Comparison of ENCODE assay signal across 9 cellular contexts in genomic region chr5:143177263-143177994, GRCh38.
A peak's percentile ranks its signal among the peaks of the same experiment; 100 is the strongest.
DNase-seq lines count a peak whose midpoint lies in the region; ATAC-seq and TF ChIP-seq lines count a peak whose summit lies in the region.
"Had no signal": no experiment of that assay in that cellular context is flagged by ENCODE, and none has a peak within 500 bp of the region (broad histone marks: within the 10 kb centered on the region; RNA-seq: fewer than 3 reads in every experiment).

No MANE protein-coding gene starts in this region.

- H3K27me3 ChIP-seq in prostate gland (replicated peaks; ENCODE audit: insufficient read depth) (no peaks in the 10 kb centered on the region), body of pancreas (no peaks in the 10 kb centered on the region)

- H3K27ac ChIP-seq in prostate gland (no peak overlapping the region), body of pancreas (no peak overlapping the region)

- no peaks in the 10 kb centered on the region for H3K36me3 ChIP-seq in prostate gland
- H3K36me3 ChIP-seq in body of pancreas (replicated peaks in 1 of 2; ENCODE audit: insufficient read depth in 1 of 2, low read depth in 2 of 2): no peaks in the 10 kb centered on the region

- peaks cover 26 to 36% of the 10 kb centered on the region in 2 donors for H3K4me1 Mint-ChIP-seq in natural killer cell

- H3K27me3 Mint-ChIP-seq in natural killer cell (ENCODE audit: low read depth in 2 of 2): no peaks in the 10 kb centered on the region

- ATAC-seq in natural killer cell (no peak), body of pancreas (no peak)

- H3K9me3 ChIP-seq in prostate gland: no peaks in the 10 kb centered on the region
- no peaks in the 10 kb centered on the region for H3K9me3 ChIP-seq in body of pancreas

- 72% methylated on average over 9 of the region's 9 CpGs for WGBS in prostate gland
- WGBS in body of pancreas, 2 donors: 91 to 92% methylated on average over 9 of the region's 9 CpGs

- H3K9me3 Mint-ChIP-seq in natural killer cell: no peaks in the 10 kb centered on the region

- no peaks in the 10 kb centered on the region for H3K36me3 Mint-ChIP-seq in natural killer cell

- H3K4me3 Mint-ChIP-seq in natural killer cell: no peak overlapping the region

- no peak overlapping the region for H3K4me3 ChIP-seq in choroid plexus epithelial cell (ENCODE audit: low read depth, low read length)
- no peak overlapping the region for H3K4me3 ChIP-seq in prostate gland
- no peak overlapping the region for H3K4me3 ChIP-seq in body of pancreas

- DNase-seq in ELR (ENCODE audit: low read depth) (peak; percentile 96), NCI-H2196 treated with DMSO at 0.1 percent for 48 hours (lab: John Stamatoyannopoulos, UW; ENCODE audit: unreplicated experiment) (peak; percentile 39), choroid plexus epithelial cell (ENCODE audit: low read depth) (peak; percentile 59), prostate gland (ENCODE audit: low spot score) (peak; percentile 14), natural killer cell (no peak), body of pancreas (no peak), activated gamma-delta T cell (lab: John Stamatoyannopoulos, UW) (no peak), HuH-7 (ENCODE audit: low spot score) (no peak)
- DNase-seq: T-helper 1 cell had no signal

- no peak for TF ChIP-seq CTCF in choroid plexus epithelial cell (conservative IDR thresholded peaks at IDR 0.05; ENCODE audit: low read depth, low read length)
- no peak for TF ChIP-seq CTCF in prostate gland (IDR thresholded peaks at IDR 0.05)
- no peak for TF ChIP-seq CTCF in natural killer cell (IDR thresholded peaks at IDR 0.05)
- no peak for TF ChIP-seq CTCF in body of pancreas (IDR thresholded peaks at IDR 0.05)

- H3K4me1 ChIP-seq in prostate gland (replicated peaks) (no peaks in the 10 kb centered on the region), body of pancreas (peaks cover 7% of the 10 kb centered on the region)

- intact Hi-C loops in prostate gland (cut with DNase I) (no loop called here), natural killer cell (cut with micrococcal nuclease) (no loop called here), body of pancreas (cut with DNase I) (no loop called here)

- H3K27ac Mint-ChIP-seq in natural killer cell: no peak overlapping the region

- TF ChIP-seq POLR2A in prostate gland (IDR thresholded peaks at IDR 0.05): no peak
- TF ChIP-seq POLR2A in body of pancreas (IDR thresholded peaks at IDR 0.05): no peak

Comparison
In these comparisons a context has a peak if more than half of its experiments do, and no peak if none do; other contexts are left out.
1. DNase-seq: peak in ELR (single experiment), NCI-H2196 treated with DMSO at 0.1 percent for 48 hours (single experiment), choroid plexus epithelial cell (single experiment) and prostate gland (single experiment); none in natural killer cell (single experiment), body of pancreas (0 of 4), activated gamma-delta T cell (single experiment) and HuH-7 (single experiment).